9 cellular contexts compared by ENCODE assay signal in genomic region chr1:93591291-93591832, GRCh38.
DNase-seq lines count a peak whose midpoint lies in the region; ATAC-seq lines count a peak whose summit lies in the region.
"Had no signal": no experiment of that assay in that cellular context is flagged by ENCODE, and none has a peak within 500 bp of the region (broad histone marks: within the 10 kb centered on the region; RNA-seq: fewer than 3 reads in every experiment).

No MANE protein-coding gene starts in this region.

- peaks cover 26% of the 10 kb centered on the region for H3K4me1 ChIP-seq in endocrine pancreas (ENCODE audit: control insufficient read depth, insufficient read depth, low read length)

- H3K36me3 ChIP-seq in endocrine pancreas (ENCODE audit: control insufficient read depth, insufficient read depth, low read length): no peaks in the 10 kb centered on the region

- no peaks in the 10 kb centered on the region for H3K27me3 ChIP-seq in endocrine pancreas (ENCODE audit: control insufficient read depth, insufficient read depth, low read length)

- no peak overlapping the region for H3K9ac ChIP-seq in endocrine pancreas (ENCODE audit: control insufficient read depth, insufficient read depth, low read length)

- peak; percentile 2 for ATAC-seq in HG03342 (IDR thresholded peaks at IDR 0.05; ENCODE audit: unreplicated experiment)

- H3K4me3 ChIP-seq in endocrine pancreas (ENCODE audit: control insufficient read depth, insufficient read depth, low read length): peak overlapping the region; percentile 15

- no peaks in the 10 kb centered on the region for H3K9me3 ChIP-seq in endocrine pancreas (ENCODE audit: control insufficient read depth, low read length)

- DNase-seq in DMS153 treated with DMSO at 0.1 percent for 48 hours (lab: John Stamatoyannopoulos, UW; ENCODE audit: unreplicated experiment) (peak; percentile 68), DMS153 (lab: John Stamatoyannopoulos, UW) (no peak), stromal cell of bone marrow (ENCODE audit: low read depth) (peak; percentile 63), NCI-H2227 treated with DMSO at 0.1 percent for 48 hours (lab: John Stamatoyannopoulos, UW) (no peak)
- DNase-seq in activated CD4-positive, alpha-beta T cell treated with anti-CD3 and anti-CD28 coated beads for 48 hours: no peak
- no peak for DNase-seq in activated naive CD4-positive, alpha-beta T cell treated with Interleukin-2 at 50 U/mL for 16 hours
- DNase-seq: posterior cingulate gyrus had no signal

Comparison
In these comparisons a context has a peak if more than half of its experiments do, and no peak if none do; other contexts are left out.
1. DNase-seq: peak in DMS153 treated with DMSO at 0.1 percent for 48 hours (single experiment) and stromal cell of bone marrow (single experiment); none in DMS153 (single experiment), activated CD4-positive, alpha-beta T cell treated with anti-CD3 and anti-CD28 coated beads for 48 hours (single experiment), activated naive CD4-positive, alpha-beta T cell treated with Interleukin-2 at 50 U/mL for 16 hours (single experiment) and NCI-H2227 treated with DMSO at 0.1 percent for 48 hours (single experiment).